In the genomic region with DNA sequence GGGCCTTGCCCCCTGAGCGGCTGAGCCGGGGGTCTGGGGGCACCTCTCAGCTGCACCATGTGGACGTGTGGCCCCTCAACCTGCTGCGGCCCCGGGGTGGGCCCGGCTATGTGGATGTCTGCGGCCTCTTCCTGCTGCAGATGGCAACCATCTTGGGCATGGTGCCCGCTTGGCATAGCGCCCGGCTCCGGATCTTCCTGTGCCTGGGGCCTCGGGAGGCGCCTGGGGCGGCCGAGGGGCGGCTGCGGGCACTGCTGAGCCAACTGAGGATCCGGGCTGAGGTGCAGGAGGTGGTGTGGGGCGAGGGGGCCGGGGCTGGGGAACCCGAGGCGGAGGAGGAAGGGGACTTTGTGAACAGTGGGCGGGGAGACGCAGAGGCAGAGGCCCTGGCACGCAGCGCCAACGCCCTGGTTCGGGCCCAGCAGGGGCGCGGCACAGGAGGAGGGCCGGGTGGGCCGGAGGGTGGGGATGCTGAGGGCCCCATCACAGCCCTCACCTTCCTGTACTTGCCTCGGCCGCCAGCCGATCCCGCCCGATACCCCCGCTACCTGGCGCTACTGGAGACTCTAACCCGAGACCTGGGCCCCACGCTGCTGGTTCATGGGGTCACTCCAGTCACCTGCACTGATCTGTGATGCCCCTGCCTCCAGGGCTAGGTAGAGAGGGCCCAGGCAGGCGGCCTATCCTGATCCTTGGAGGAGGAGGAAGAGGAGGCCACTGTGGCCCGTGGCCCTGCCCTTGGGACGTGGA, we compare ENCODE assay signal across 8 cellular contexts. TPM values are rescaled to one million over a fixed set of nuclear protein-coding genes. Genes with fewer than 3 reads are reported as not detected.
DNase-seq lines count a peak whose midpoint lies in the region; ATAC-seq, FAIRE-seq and TF ChIP-seq lines count a peak whose summit lies in the region.

No MANE protein-coding gene starts in this region.

- no peak for TF ChIP-seq CTCF in keratinocyte (optimal IDR thresholded peaks at IDR 0.05 in 1 of 3, IDR thresholded peaks at IDR 0.05 in 1 of 3, conservative IDR thresholded peaks at IDR 0.05 in 1 of 3; ENCODE audit: extremely low read depth in 1 of 3, insufficient read depth in 2 of 3, low read length in 3 of 3)

- peak overlapping the region in 1 of 2 donors; percentile 58 for H3K4me3 ChIP-seq in CD4-positive, alpha-beta memory T cell (ENCODE audit: low read length in 2 of 2)
- H3K4me3 ChIP-seq in keratinocyte (ENCODE audit: control insufficient read depth in 2 of 3, extremely low read depth in 1 of 3, insufficient read depth in 2 of 3, low read depth in 1 of 3, low read length in 3 of 3), result peak overlapping the region; percentile 89 to 97 (median 95)

- dilution Hi-C loops in keratinocyte (cut with MboI; ENCODE audit: extremely low pct_ligation_motif_present, low sequenced_read_pairs), result no loop called here

- H3K9ac ChIP-seq in keratinocyte (ENCODE audit: control insufficient read depth, extremely low read depth, insufficient read depth, low read length), result peak overlapping the region; percentile 99

- CTCF ChIA-PET in CD4-positive, alpha-beta memory T cell (lab: Charles Lee; ENCODE audit: partially characterized antibody), result no interaction called here

- no peak for DNase-seq in CD4-positive, alpha-beta memory T cell
- peak; percentile 65 for DNase-seq in NCI-H1092 (lab: John Stamatoyannopoulos, UW)
- peak; percentile 53 for DNase-seq in activated naive CD8-positive, alpha-beta T cell treated with anti-CD3 and anti-CD28 coated beads, Interleukin-2, amount 10 ng/mL, durations not matched to agents 7 days and 5 days
- no peak for DNase-seq in keratinocyte (ENCODE audit: low read depth, low spot score)
- no peak for DNase-seq in stimulated activated effector memory CD8-positive, alpha-beta T cell treated with anti-CD3 and anti-CD28 coated beads, Interleukin-12 subunit alpha, Interleukin-12 subunit beta, amount 100 ng/mL, for 72 hours (ENCODE audit: low spot score in 2 of 2)
- DNase-seq in NCI-H82 (lab: John Stamatoyannopoulos, UW), result no peak
- DNase-seq in OCI-M1 (lab: John Stamatoyannopoulos, UW), result no peak

- peaks cover 4% of the 10 kb centered on the region for H3K36me3 ChIP-seq in CD4-positive, alpha-beta memory T cell (ENCODE audit: insufficient read depth, low read length)
- peaks cover 11 to 27% of the 10 kb centered on the region in 2 experiments for H3K36me3 ChIP-seq in keratinocyte (ENCODE audit: control insufficient read depth in 2 of 2, extremely low read depth in 1 of 2, insufficient read depth in 2 of 2, low read length in 2 of 2)

- peaks cover 38% of the 10 kb centered on the region for H3K79me2 ChIP-seq in keratinocyte (ENCODE audit: control insufficient read depth, insufficient read depth, low read length)

- peaks cover 3 to 19% (median 6%) of the 10 kb centered on the region in 4 donors for H3K4me1 Mint-ChIP-seq in CD4-positive, alpha-beta memory T cell
- H3K4me1 Mint-ChIP-seq in activated naive CD8-positive, alpha-beta T cell treated with anti-CD3 and anti-CD28 coated beads, Interleukin-2, amount 10 ng/mL, durations not matched to agents 7 days and 5 days, result peaks cover 9% of the 10 kb centered on the region
- H3K4me1 Mint-ChIP-seq in stimulated activated effector memory CD8-positive, alpha-beta T cell treated with anti-CD3 and anti-CD28 coated beads, Interleukin-12 subunit alpha, Interleukin-12 subunit beta, amount 100 ng/mL, for 72 hours, result peaks cover 6% of the 10 kb centered on the region

- H3K9me1 ChIP-seq in keratinocyte (ENCODE audit: control insufficient read depth, extremely low read depth, insufficient read depth, low read length), result no peaks in the 10 kb centered on the region

- POLR2A ChIA-PET in CD4-positive, alpha-beta memory T cell (lab: Charles Lee; ENCODE audit: partially characterized antibody), result interaction anchor here (0.7 to 1.9 kb wide), 5 partner anchors 7 to 23 kb away, joined by 3 to 8 read pairs (median 3); a partner anchor contains a TSS
- POLR2A ChIA-PET in activated naive CD8-positive, alpha-beta T cell treated with anti-CD3 and anti-CD28 coated beads, Interleukin-2, amount 10 ng/mL, durations not matched to agents 7 days and 5 days (lab: Charles Lee), result interaction anchor here (1.0 to 3.1 kb wide), 4 partner anchors 9 to 160 kb away, joined by 3 to 15 read pairs (median 5); a partner anchor contains a TSS

- H3K4me3 Mint-ChIP-seq in CD4-positive, alpha-beta memory T cell, result peak overlapping the region in 6 of 8 donors; percentile 77 to 87 (median 83)
- H3K4me3 Mint-ChIP-seq in activated naive CD8-positive, alpha-beta T cell treated with anti-CD3 and anti-CD28 coated beads, Interleukin-2, amount 10 ng/mL, durations not matched to agents 7 days and 5 days, result peak overlapping the region; percentile 95
- H3K4me3 Mint-ChIP-seq in stimulated activated effector memory CD8-positive, alpha-beta T cell treated with anti-CD3 and anti-CD28 coated beads, Interleukin-12 subunit alpha, Interleukin-12 subunit beta, amount 100 ng/mL, for 72 hours, result peak overlapping the region; percentile 80

- peaks cover 7 to 35% of the 10 kb centered on the region in 2 donors for H3K36me3 Mint-ChIP-seq in CD4-positive, alpha-beta memory T cell
- peaks cover 9% of the 10 kb centered on the region for H3K36me3 Mint-ChIP-seq in activated naive CD8-positive, alpha-beta T cell treated with anti-CD3 and anti-CD28 coated beads, Interleukin-2, amount 10 ng/mL, durations not matched to agents 7 days and 5 days
- peaks cover 41% of the 10 kb centered on the region for H3K36me3 Mint-ChIP-seq in stimulated activated effector memory CD8-positive, alpha-beta T cell treated with anti-CD3 and anti-CD28 coated beads, Interleukin-12 subunit alpha, Interleukin-12 subunit beta, amount 100 ng/mL, for 72 hours

- no peaks in the 10 kb centered on the region for H3K9me3 ChIP-seq in CD4-positive, alpha-beta memory T cell (ENCODE audit: control insufficient read depth in 1 of 2, low read length in 2 of 2)
- H3K9me3 ChIP-seq in keratinocyte (ENCODE audit: control insufficient read depth, low read depth, low read length), result no peaks in the 10 kb centered on the region

- no peaks in the 10 kb centered on the region for H3K27me3 Mint-ChIP-seq in CD4-positive, alpha-beta memory T cell
- H3K27me3 Mint-ChIP-seq in activated naive CD8-positive, alpha-beta T cell treated with anti-CD3 and anti-CD28 coated beads, Interleukin-2, amount 10 ng/mL, durations not matched to agents 7 days and 5 days, result no peaks in the 10 kb centered on the region

- no peaks in the 10 kb centered on the region for H4K20me1 ChIP-seq in keratinocyte (ENCODE audit: control insufficient read depth, extremely low read depth, insufficient read depth, low read length)

- no peak overlapping the region for H3K27ac Mint-ChIP-seq in CD4-positive, alpha-beta memory T cell
- peak overlapping the region; percentile 95 for H3K27ac Mint-ChIP-seq in activated naive CD8-positive, alpha-beta T cell treated with anti-CD3 and anti-CD28 coated beads, Interleukin-2, amount 10 ng/mL, durations not matched to agents 7 days and 5 days
- H3K27ac Mint-ChIP-seq in stimulated activated effector memory CD8-positive, alpha-beta T cell treated with anti-CD3 and anti-CD28 coated beads, Interleukin-12 subunit alpha, Interleukin-12 subunit beta, amount 100 ng/mL, for 72 hours, result peak overlapping the region; percentile 95

- H3K9me3 Mint-ChIP-seq in CD4-positive, alpha-beta memory T cell, result no peaks in the 10 kb centered on the region
- H3K9me3 Mint-ChIP-seq in activated naive CD8-positive, alpha-beta T cell treated with anti-CD3 and anti-CD28 coated beads, Interleukin-2, amount 10 ng/mL, durations not matched to agents 7 days and 5 days, result no peaks in the 10 kb centered on the region
- no peaks in the 10 kb centered on the region for H3K9me3 Mint-ChIP-seq in stimulated activated effector memory CD8-positive, alpha-beta T cell treated with anti-CD3 and anti-CD28 coated beads, Interleukin-12 subunit alpha, Interleukin-12 subunit beta, amount 100 ng/mL, for 72 hours

- peak overlapping the region; percentile 95 for H3K4me2 ChIP-seq in keratinocyte (ENCODE audit: control insufficient read depth, extremely low read depth, insufficient read depth, low read depth, low read length)

- no peaks in the 10 kb centered on the region for H3K27me3 ChIP-seq in CD4-positive, alpha-beta memory T cell (ENCODE audit: insufficient read depth, low read length)
- no peaks in the 10 kb centered on the region for H3K27me3 ChIP-seq in keratinocyte (ENCODE audit: control insufficient read depth, extremely low read depth, insufficient read depth, low read length)

- no peak overlapping the region for H2AFZ ChIP-seq in keratinocyte (ENCODE audit: control insufficient read depth, low read length)

- intact Hi-C loops in CD4-positive, alpha-beta memory T cell (cut with micrococcal nuclease), result no loop called here

- peaks cover 10% of the 10 kb centered on the region for H3K4me1 ChIP-seq in CD4-positive, alpha-beta memory T cell (ENCODE audit: insufficient read depth, low read length)
- H3K4me1 ChIP-seq in keratinocyte (ENCODE audit: control insufficient read depth, extremely low read depth, insufficient read depth, low read length), result peaks cover 30% of the 10 kb centered on the region

- H3K27ac ChIP-seq in CD4-positive, alpha-beta memory T cell (ENCODE audit: low read depth, low read length), result no peak overlapping the region
- peak overlapping the region; percentile 95 for H3K27ac ChIP-seq in keratinocyte (ENCODE audit: control insufficient read depth, insufficient read depth, low read length)

- no peak for FAIRE-seq in keratinocyte (lab: Jason Lieb, UNC)

- peak; percentile 50 for ATAC-seq in activated naive CD8-positive, alpha-beta T cell treated with anti-CD3 and anti-CD28 coated beads, Interleukin-2, amount 10 ng/mL, durations not matched to agents 7 days and 5 days (ENCODE audit: low read depth)
- ATAC-seq in stimulated activated effector memory CD8-positive, alpha-beta T cell treated with anti-CD3 and anti-CD28 coated beads, Interleukin-12 subunit alpha, Interleukin-12 subunit beta, amount 100 ng/mL, for 72 hours, result no peak
- ATAC-seq in HG03354 (IDR thresholded peaks at IDR 0.05; ENCODE audit: poor library complexity, severe bottlenecking, unreplicated experiment), result no peak

RNA-seq across cellular contexts. Expression of a gene that starts 1.0 kb away (rescaled TPM):
- 1 to 10 TPM; 7.6 to 9.4 TPM for total RNA-seq in CD4-positive, alpha-beta memory T cell
- 1 to 10 TPM; 2.7 to 4.9 TPM for polyA plus RNA-seq in CD4-positive, alpha-beta memory T cell
- 10 to 100 TPM; 25.6 to 28.0 TPM for total RNA-seq in activated naive CD8-positive, alpha-beta T cell treated with anti-CD3 and anti-CD28 coated beads, Interleukin-2, amount 10 ng/mL, durations not matched to agents 7 days and 5 days
- polyA plus RNA-seq in keratinocyte, result 83.8 to 106 TPM (median 93.7 TPM) in 3 replicates
- polyA plus RNA-seq in keratinocyte (2011; ENCODE audit: low read depth), result 56.4 TPM
- 39.7 and 76.9 TPM in 2 replicates for polyA plus RNA-seq in keratinocyte (2011; cell fraction: cytosol; rRNA removed)
- polyA plus RNA-seq in keratinocyte (2011; cell fraction: nucleus; rRNA removed), result 93.1 and 96.4 TPM in 2 replicates
- polyA plus RNA-seq in keratinocyte (2012; ENCODE audit: low replicate concordance), result 62.1 and 119 TPM in 2 replicates
- polyA minus RNA-seq in keratinocyte, result 46.0 to 59.9 TPM (median 59.1 TPM) in 3 replicates
- polyA minus RNA-seq in keratinocyte (2011; cell fraction: cytosol; rRNA and poly(A)+ RNA removed), result 103 TPM
- 37.5 and 40.5 TPM in 2 replicates for polyA minus RNA-seq in keratinocyte (2011; cell fraction: nucleus; rRNA and poly(A)+ RNA removed)

RNA-seq across cellular contexts. Expression of a gene that starts 8.8 kb away (rescaled TPM):
- total RNA-seq in CD4-positive, alpha-beta memory T cell, result 100 to 1,000 TPM; 264 to 272 TPM
- 10 to 100 TPM; 37.8 to 86.5 TPM for polyA plus RNA-seq in CD4-positive, alpha-beta memory T cell
- total RNA-seq in activated naive CD8-positive, alpha-beta T cell treated with anti-CD3 and anti-CD28 coated beads, Interleukin-2, amount 10 ng/mL, durations not matched to agents 7 days and 5 days, result 100 to 1,000 TPM; 251 to 255 TPM
- 23.1 to 54.5 TPM (median 42.2 TPM) in 3 replicates for polyA plus RNA-seq in keratinocyte
- 67.3 TPM for polyA plus RNA-seq in keratinocyte (2011; ENCODE audit: low read depth)
- polyA plus RNA-seq in keratinocyte (2011; cell fraction: cytosol; rRNA removed), result 17.4 and 30.9 TPM in 2 replicates
- 108 and 127 TPM in 2 replicates for polyA plus RNA-seq in keratinocyte (2011; cell fraction: nucleus; rRNA removed)
- 43.4 and 83.7 TPM in 2 replicates for polyA plus RNA-seq in keratinocyte (2012; ENCODE audit: low replicate concordance)
- 13.9 to 112 TPM (median 41.6 TPM) in 3 replicates for polyA minus RNA-seq in keratinocyte
- 65.6 TPM for polyA minus RNA-seq in keratinocyte (2011; cell fraction: cytosol; rRNA and poly(A)+ RNA removed)
- polyA minus RNA-seq in keratinocyte (2011; cell fraction: nucleus; rRNA and poly(A)+ RNA removed), result 35.8 and 36.7 TPM in 2 replicates

RNA-seq across cellular contexts. Expression of a gene that starts 13.6 kb away (rescaled TPM):
- total RNA-seq in CD4-positive, alpha-beta memory T cell, result 10 to 100 TPM; 63.7 to 64.6 TPM
- 1 to 10 TPM; 7.0 to 9.1 TPM for polyA plus RNA-seq in CD4-positive, alpha-beta memory T cell
- total RNA-seq in activated naive CD8-positive, alpha-beta T cell treated with anti-CD3 and anti-CD28 coated beads, Interleukin-2, amount 10 ng/mL, durations not matched to agents 7 days and 5 days, result 10 to 100 TPM; 39.0 to 41.2 TPM
- polyA plus RNA-seq in keratinocyte, result 14.5 to 24.9 TPM (median 19.8 TPM) in 3 replicates
- 2.7 TPM for polyA plus RNA-seq in keratinocyte (2011; ENCODE audit: low read depth)
- polyA plus RNA-seq in keratinocyte (2011; cell fraction: cytosol; rRNA removed), result 3.7 and 8.3 TPM in 2 replicates
- 55.8 and 64.8 TPM in 2 replicates for polyA plus RNA-seq in keratinocyte (2011; cell fraction: nucleus; rRNA removed)
- 10.5 and 21.0 TPM in 2 replicates for polyA plus RNA-seq in keratinocyte (2012; ENCODE audit: low replicate concordance)
- 21.7 to 43.2 TPM (median 31.8 TPM) in 3 replicates for polyA minus RNA-seq in keratinocyte
- 13.6 TPM for polyA minus RNA-seq in keratinocyte (2011; cell fraction: cytosol; rRNA and poly(A)+ RNA removed)
- 30.8 and 32.0 TPM in 2 replicates for polyA minus RNA-seq in keratinocyte (2011; cell fraction: nucleus; rRNA and poly(A)+ RNA removed)

RNA-seq across cellular contexts. Expression of a gene that starts 23.4 kb away (rescaled TPM):
- 10 to 100 TPM; 10.1 to 11.0 TPM for total RNA-seq in CD4-positive, alpha-beta memory T cell
- polyA plus RNA-seq in CD4-positive, alpha-beta memory T cell, result 1 to 10 TPM in 1 of 2 donors, under 1 TPM in 1; 0.34 to 2.6 TPM
- total RNA-seq in activated naive CD8-positive, alpha-beta T cell treated with anti-CD3 and anti-CD28 coated beads, Interleukin-2, amount 10 ng/mL, durations not matched to agents 7 days and 5 days, result 1 to 10 TPM; 3.0 to 4.7 TPM
- polyA plus RNA-seq in keratinocyte, result 1.0 to 1.4 TPM (median 1.2 TPM) in 3 replicates
- not detected for polyA plus RNA-seq in keratinocyte (2011; ENCODE audit: low read depth)
- 0.34 and 1.1 TPM in 2 replicates for polyA plus RNA-seq in keratinocyte (2011; cell fraction: cytosol; rRNA removed)
- 0.93 and 1.3 TPM in 2 replicates for polyA plus RNA-seq in keratinocyte (2011; cell fraction: nucleus; rRNA removed)
- polyA plus RNA-seq in keratinocyte (2012; ENCODE audit: low replicate concordance), result 1.5 and 2.4 TPM in 2 replicates
- 0.93 to 2.0 TPM (median 1.4 TPM) in 3 replicates for polyA minus RNA-seq in keratinocyte
- polyA minus RNA-seq in keratinocyte (2011; cell fraction: cytosol; rRNA and poly(A)+ RNA removed), result 2.1 TPM
- polyA minus RNA-seq in keratinocyte (2011; cell fraction: nucleus; rRNA and poly(A)+ RNA removed), result 0.62 and 0.95 TPM in 2 replicates

RNA-seq across cellular contexts. Expression of a gene that starts 29.5 kb away (rescaled TPM):
- total RNA-seq in CD4-positive, alpha-beta memory T cell, result not detected
- polyA plus RNA-seq in CD4-positive, alpha-beta memory T cell, result not detected
- under 1 TPM in 1 of 2 experiments, not detected in 1; 0.34 TPM for total RNA-seq in activated naive CD8-positive, alpha-beta T cell treated with anti-CD3 and anti-CD28 coated beads, Interleukin-2, amount 10 ng/mL, durations not matched to agents 7 days and 5 days
- polyA plus RNA-seq in keratinocyte, result 0.07 to 0.30 TPM (median 0.20 TPM) in 3 replicates
- 0.21 TPM for polyA plus RNA-seq in keratinocyte (2011; ENCODE audit: low read depth)
- polyA plus RNA-seq in keratinocyte (2011; cell fraction: cytosol; rRNA removed), result 0.02 and 0.10 TPM in 2 replicates
- 1.3 and 1.6 TPM in 2 replicates for polyA plus RNA-seq in keratinocyte (2011; cell fraction: nucleus; rRNA removed)
- polyA plus RNA-seq in keratinocyte (2012; ENCODE audit: low replicate concordance), result 0.14 and 0.42 TPM in 2 replicates
- 0.46 TPM in 1 of 3 replicates, not detected in the others for polyA minus RNA-seq in keratinocyte
- not detected for polyA minus RNA-seq in keratinocyte (2011; cell fraction: cytosol; rRNA and poly(A)+ RNA removed)
- 0.42 and 0.70 TPM in 2 replicates for polyA minus RNA-seq in keratinocyte (2011; cell fraction: nucleus; rRNA and poly(A)+ RNA removed)

Comparison
In these comparisons a context has a peak if more than half of its experiments do, and no peak if none do; other contexts are left out.
1. DNase-seq: peak in NCI-H1092 (single experiment) and activated naive CD8-positive, alpha-beta T cell treated with anti-CD3 and anti-CD28 coated beads, Interleukin-2, amount 10 ng/mL, durations not matched to agents 7 days and 5 days (single experiment); none in CD4-positive, alpha-beta memory T cell (0 of 5), keratinocyte (single experiment), stimulated activated effector memory CD8-positive, alpha-beta T cell treated with anti-CD3 and anti-CD28 coated beads, Interleukin-12 subunit alpha, Interleukin-12 subunit beta, amount 100 ng/mL, for 72 hours (0 of 2), NCI-H82 (single experiment) and OCI-M1 (single experiment).
2. H3K27ac Mint-ChIP-seq: peak in activated naive CD8-positive, alpha-beta T cell treated with anti-CD3 and anti-CD28 coated beads, Interleukin-2, amount 10 ng/mL, durations not matched to agents 7 days and 5 days (single experiment) and stimulated activated effector memory CD8-positive, alpha-beta T cell treated with anti-CD3 and anti-CD28 coated beads, Interleukin-12 subunit alpha, Interleukin-12 subunit beta, amount 100 ng/mL, for 72 hours (single experiment); none in CD4-positive, alpha-beta memory T cell (0 of 7).
3. Peak in every context shown above with its lines, with median percentiles within 50 percentile points of each other: H3K4me3 Mint-ChIP-seq.